In the genomic region with DNA sequence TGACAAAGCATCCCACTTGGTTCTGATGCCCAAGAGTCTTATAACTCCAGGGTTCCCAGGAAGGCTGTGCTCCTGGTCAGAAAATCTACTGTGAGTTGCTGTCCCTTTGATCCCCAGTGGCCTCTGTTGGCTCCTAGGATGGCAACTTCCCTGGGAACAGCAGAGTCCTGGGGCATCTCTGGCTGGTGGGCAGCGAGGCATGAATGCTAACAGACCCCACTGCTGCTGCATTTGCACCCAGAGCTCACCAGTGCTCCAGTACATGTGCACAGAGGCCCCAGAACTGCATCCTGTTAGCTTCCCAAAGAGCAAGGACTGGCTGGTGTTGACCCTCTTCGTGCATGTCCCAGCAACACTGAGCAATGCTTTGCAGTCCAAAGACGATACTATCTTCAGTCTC, we compare ENCODE assay signal across 32 cellular contexts. TPM values are rescaled to one million over a fixed set of nuclear protein-coding genes. Genes with fewer than 3 reads are reported as not detected.
"Had no signal": no experiment of that assay in that cellular context is flagged by ENCODE, and none has a peak within 500 bp of the region (broad histone marks: within the 10 kb centered on the region; RNA-seq: fewer than 3 reads in every experiment).

No MANE protein-coding gene starts in this region.

- H3K9me3 ChIP-seq: heart right ventricle, left ventricle myocardium inferior, neutrophil, stomach, testis, thyroid gland, transverse colon, upper lobe of left lung, vagina had no signal

- H3K36me3 ChIP-seq: left ventricle myocardium inferior, neutrophil, stomach, thyroid gland, transverse colon, upper lobe of left lung, vagina had no signal

- H3K9me3 Mint-ChIP-seq: naive thymus-derived CD8-positive, alpha-beta T cell; stimulated activated naive B cell treated with anti-CD40 and anti-IgM and Interleukin-4, amounts not matched to agents 10 μg/mL and 1 μg/mL and 100 μg/mL, for 72 hours had no signal

- H3K27me3 Mint-ChIP-seq: naive thymus-derived CD8-positive, alpha-beta T cell; stimulated activated naive B cell treated with anti-CD40 and anti-IgM and Interleukin-4, amounts not matched to agents 10 μg/mL and 1 μg/mL and 100 μg/mL, for 72 hours had no signal

- H3K9ac ChIP-seq: parathyroid adenoma had no signal

- H2AFZ ChIP-seq: hepatocyte, parathyroid adenoma had no signal

- DNase-seq: heart right ventricle; islet precursor cell; left ventricle myocardium inferior; mesendoderm; naive thymus-derived CD8-positive, alpha-beta T cell; occipital lobe; right cardiac atrium; stimulated activated CD4-positive, alpha-beta T cell treated with anti-CD3 and anti-CD28 coated beads, Interleukin-12 subunit alpha, Interleukin-12 subunit beta, amount 100 ng/mL, for 4 hours; stimulated activated CD4-positive, alpha-beta T cell treated with anti-CD3 and anti-CD28 coated beads, Interleukin-15, amount 100 ng/mL, for 24 hours; stimulated activated CD4-positive, alpha-beta T cell treated with anti-CD3 and anti-CD28 coated beads, Interleukin-2, amount 100 ng/mL, for 24 hours; stimulated activated CD4-positive, alpha-beta T cell treated with anti-CD3 and anti-CD28 coated beads, Interleukin-4, amount 100 ng/mL, for 1 hour; stimulated activated naive B cell treated with anti-CD40 and anti-IgM and Interleukin-4, amounts not matched to agents 10 μg/mL and 1 μg/mL and 100 μg/mL, for 72 hours; stimulated activated naive CD8-positive, alpha-beta T cell treated with anti-CD3 and anti-CD28 coated beads, Interleukin-15, Interleukin-2, amounts not matched to agents 100 U/mL and 50 U/mL, for 24 hours; stomach; testis; thyroid gland; transverse colon; upper lobe of left lung had no signal

- H3K27ac ChIP-seq: heart right ventricle, hepatocyte, left ventricle myocardium inferior, neutrophil, parathyroid adenoma, skin epidermis, stomach, testis, thyroid gland, transverse colon, upper lobe of left lung, vagina had no signal

- H3K4me3 ChIP-seq: heart right ventricle, hepatocyte, left ventricle myocardium inferior, lung, skin epidermis, stomach, testis, thyroid gland, transverse colon, upper lobe of left lung, vagina had no signal

- H3K27ac Mint-ChIP-seq: naive thymus-derived CD8-positive, alpha-beta T cell; progenitor cell of endocrine pancreas; stimulated activated naive B cell treated with anti-CD40 and anti-IgM and Interleukin-4, amounts not matched to agents 10 μg/mL and 1 μg/mL and 100 μg/mL, for 72 hours had no signal

- H3K4me1 Mint-ChIP-seq: naive thymus-derived CD8-positive, alpha-beta T cell; stimulated activated naive B cell treated with anti-CD40 and anti-IgM and Interleukin-4, amounts not matched to agents 10 μg/mL and 1 μg/mL and 100 μg/mL, for 72 hours had no signal

- H3K4me1 ChIP-seq: heart right ventricle, left ventricle myocardium inferior, parathyroid adenoma, stomach, testis, thyroid gland, transverse colon, upper lobe of left lung, vagina had no signal

- H3K27me3 ChIP-seq: heart right ventricle, hepatocyte, neutrophil, testis, thyroid gland, transverse colon, upper lobe of left lung, vagina had no signal

- ATAC-seq: naive thymus-derived CD8-positive, alpha-beta T cell; right cardiac atrium; sciatic nerve; stimulated activated naive B cell treated with anti-CD40 and anti-IgM and Interleukin-4, amounts not matched to agents 10 μg/mL and 1 μg/mL and 100 μg/mL, for 72 hours; stimulated activated naive CD8-positive, alpha-beta T cell treated with anti-CD3 and anti-CD28 coated beads, Interleukin-15, Interleukin-2, amounts not matched to agents 100 U/mL and 50 U/mL, for 24 hours had no signal

- H3K4me2 ChIP-seq: hepatocyte had no signal

- H3K4me3 Mint-ChIP-seq: naive thymus-derived CD8-positive, alpha-beta T cell; stimulated activated naive B cell treated with anti-CD40 and anti-IgM and Interleukin-4, amounts not matched to agents 10 μg/mL and 1 μg/mL and 100 μg/mL, for 72 hours had no signal

- H3K36me3 Mint-ChIP-seq: naive thymus-derived CD8-positive, alpha-beta T cell had no signal

RNA-seq across cellular contexts. Expression of gene CAV3, which starts 15.7 kb away (rescaled TPM):
- total RNA-seq: hepatocyte; kidney epithelial cell; lung; mucosa of gallbladder; naive thymus-derived CD8-positive, alpha-beta T cell; occipital lobe; osteocyte; progenitor cell of endocrine pancreas; pulmonary artery endothelial cell; renal cortical epithelial cell; sciatic nerve; testis; thyroid gland; transverse colon; vagina had no signal
- polyA plus RNA-seq: hepatocyte; naive thymus-derived CD8-positive, alpha-beta T cell; neural cell had no signal

RNA-seq across cellular contexts. Expression of gene OXTR, which starts 20.1 kb away (rescaled TPM):
- polyA plus RNA-seq: naive thymus-derived CD8-positive, alpha-beta T cell had no signal
